ENCODE assay signal across 24 cellular contexts in genomic region chr15:71355268-71355667, GRCh38.
DNase-seq lines count a peak whose midpoint lies in the region; ATAC-seq, FAIRE-seq and TF ChIP-seq lines count a peak whose summit lies in the region.
"Had no signal": no experiment of that assay in that cellular context is flagged by ENCODE, and none has a peak within 500 bp of the region (broad histone marks: within the 10 kb centered on the region; RNA-seq: fewer than 3 reads in every experiment).

No MANE protein-coding gene starts in this region.

- intact Hi-C loops in left colon (cut with DNase I, micrococcal nuclease), result no loop called here

- ATAC-seq in left colon, result peak; percentile 42
- ATAC-seq in GM21529 (IDR thresholded peaks at IDR 0.05; ENCODE audit: unreplicated experiment), result no peak
- ATAC-seq in HG02759 (IDR thresholded peaks at IDR 0.05; ENCODE audit: unreplicated experiment), result no peak
- ATAC-seq: GM12878, HCT116 had no signal

- H3K27ac Mint-ChIP-seq in glutamatergic neuron (ENCODE audit: unreplicated experiment), result no peak overlapping the region
- H3K27ac Mint-ChIP-seq: CD4-positive, CD25-positive, alpha-beta regulatory T cell had no signal

- H2AFZ ChIP-seq in SK-N-SH (ENCODE audit: low read depth), result no peak overlapping the region

- no peaks in the 10 kb centered on the region for H3K36me3 Mint-ChIP-seq in glutamatergic neuron (ENCODE audit: unreplicated experiment)
- H3K36me3 Mint-ChIP-seq: CD4-positive, CD25-positive, alpha-beta regulatory T cell had no signal

- no peaks in the 10 kb centered on the region for H3K9me2 ChIP-seq in SK-N-SH

- no peaks in the 10 kb centered on the region for H3K4me1 Mint-ChIP-seq in glutamatergic neuron (ENCODE audit: low read depth, unreplicated experiment)

- WGBS in SK-N-SH (ENCODE audit: low lambda C conversion rate), result 96% methylated on average over 3 of the region's 3 CpGs

- H4K20me1 ChIP-seq in SK-N-SH (ENCODE audit: insufficient read depth), result no peaks in the 10 kb centered on the region

- no peak for TF ChIP-seq EP300 in SK-N-SH (IDR thresholded peaks at IDR 0.05; ENCODE audit: borderline replicate concordance in 1 of 2, low read depth in 1 of 2, low read length in 1 of 2)

- FAIRE-seq in HTR-8/SVneo (lab: Jason Lieb, UNC), result peak; percentile 68
- FAIRE-seq: GM12878, RCC 7860 had no signal

- no peak overlapping the region for H3K4me3 Mint-ChIP-seq in glutamatergic neuron (ENCODE audit: unreplicated experiment)
- H3K4me3 Mint-ChIP-seq: CD4-positive, CD25-positive, alpha-beta regulatory T cell had no signal

- H3K4me2 ChIP-seq in SK-N-SH, result no peak overlapping the region
- H3K4me2 ChIP-seq: KMS-11 had no signal

- no peak for DNase-seq in HTR-8/SVneo (ENCODE audit: insufficient read length, low spot score)
- DNase-seq in epithelial cell of esophagus (ENCODE audit: low read depth), result peak; percentile 95
- no peak for DNase-seq in left colon
- no peak for DNase-seq in SK-N-SH
- no peak for DNase-seq in glutamatergic neuron
- DNase-seq: CD4-positive, CD25-positive, alpha-beta regulatory T cell; COR-L47; DMS79 treated with DMSO at 0.1 percent for 48 hours; GOT3; NCI-H1694; NCI-H2081; NCI-H2171; NCI-H345; NCI-H524; OCI-M1; Right ventricle myocardium superior; SW 1271 had no signal

- H3K9ac ChIP-seq in SK-N-SH, result no peak overlapping the region
- H3K9ac ChIP-seq: KMS-11 had no signal

- no peaks in the 10 kb centered on the region for H3F3A ChIP-seq in SK-N-SH (replicated peaks; ENCODE audit: insufficient read depth)

- TF ChIP-seq RAD21 in SK-N-SH (IDR thresholded peaks at IDR 0.05; ENCODE audit: low read length), result no peak

- H3K4me1 ChIP-seq in SK-N-SH (ENCODE audit: control insufficient read depth in 1 of 2, insufficient read depth in 2 of 2, low read depth in 1 of 2, low read length in 1 of 2), result peaks cover 0 to 12% of the 10 kb centered on the region in 2 experiments; a peak in 1 of 4 replicates

- H3K79me2 ChIP-seq in SK-N-SH (ENCODE audit: insufficient read depth), result no peaks in the 10 kb centered on the region

- no peaks in the 10 kb centered on the region for H3K27me3 Mint-ChIP-seq in glutamatergic neuron (ENCODE audit: unreplicated experiment)

- H3K9me3 ChIP-seq in SK-N-SH, result no peaks in the 10 kb centered on the region

- H3K4me3 ChIP-seq in epithelial cell of esophagus (ENCODE audit: low read length), result no peak overlapping the region
- H3K4me3 ChIP-seq in SK-N-SH (ENCODE audit: low read depth in 2 of 2, low read length in 1 of 2), result no peak overlapping the region
- H3K4me3 ChIP-seq: GM12878 had no signal

- no peak overlapping the region for H3K27ac ChIP-seq in SK-N-SH (ENCODE audit: low read depth in 2 of 2, low read length in 1 of 2)
- H3K27ac ChIP-seq: HL-60, KMS-11 had no signal

- POLR2A ChIA-PET in SK-N-SH (lab: Yijun Ruan, JAX), result no interaction called here

- peaks cover 0 to 10% of the 10 kb centered on the region in 2 experiments for H3K36me3 ChIP-seq in SK-N-SH (replicated peaks in 1 of 2; ENCODE audit: control insufficient read depth in 1 of 2, insufficient read depth in 2 of 2, low read length in 1 of 2)

- H3K9me3 Mint-ChIP-seq in glutamatergic neuron (ENCODE audit: unreplicated experiment), result no peaks in the 10 kb centered on the region
- H3K9me3 Mint-ChIP-seq: CD4-positive, CD25-positive, alpha-beta regulatory T cell had no signal

- TF ChIP-seq CTCF in epithelial cell of esophagus (IDR thresholded peaks at IDR 0.05; ENCODE audit: insufficient read depth, low read depth, low read length, missing control alignments) (no peak), SK-N-SH (IDR thresholded peaks at IDR 0.05) (no peak), glutamatergic neuron (IDR thresholded peaks at IDR 0.05; ENCODE audit: partially characterized antibody, unreplicated experiment) (no peak)

- CTCF ChIA-PET in SK-N-SH (lab: Yijun Ruan, JAX), result no interaction called here

- no peaks in the 10 kb centered on the region for H3K27me3 ChIP-seq in SK-N-SH (ENCODE audit: insufficient read depth)

TF ChIP-seq in SK-N-SH, 30 proteins besides CTCF, POLR2A, EP300 and RAD21:
- no peak for TF ChIP-seq USF1 (IDR thresholded peaks at IDR 0.05; ENCODE audit: borderline replicate concordance, low read depth)
- TF ChIP-seq USF2 (IDR thresholded peaks at IDR 0.05; ENCODE audit: borderline replicate concordance, low read depth, low read length), result no peak
- TF ChIP-seq CHD2 (IDR thresholded peaks at IDR 0.05; ENCODE audit: low read length, partially characterized antibody), result no peak
- TF ChIP-seq NRF1 (IDR thresholded peaks at IDR 0.05; ENCODE audit: low read depth, low read length), result no peak
- TF ChIP-seq MEF2A (IDR thresholded peaks at IDR 0.05; ENCODE audit: borderline replicate concordance, low read depth), result no peak
- TF ChIP-seq MXI1 (IDR thresholded peaks at IDR 0.05; ENCODE audit: low read depth, low read length), result no peak
- no peak for TF ChIP-seq ZBTB33 (IDR thresholded peaks at IDR 0.05; ENCODE audit: borderline replicate concordance, low read depth)
- no peak for TF ChIP-seq RFX5 (IDR thresholded peaks at IDR 0.05; ENCODE audit: low read length)
- TF ChIP-seq POLR2AphosphoS5 (IDR thresholded peaks at IDR 0.05; ENCODE audit: low read depth, low read length), result no peak
- no peak for TF ChIP-seq PBX3 (IDR thresholded peaks at IDR 0.05)
- no peak for TF ChIP-seq YY1 (IDR thresholded peaks at IDR 0.05; ENCODE audit: low read depth)
- no peak for TF ChIP-seq FOSL2 (IDR thresholded peaks at IDR 0.05; ENCODE audit: borderline replicate concordance, low read depth)
- no peak for TF ChIP-seq IRF3 (IDR thresholded peaks at IDR 0.05; ENCODE audit: low read depth, low read length)
- TF ChIP-seq JUND (IDR thresholded peaks at IDR 0.05), result no peak
- no peak for TF ChIP-seq FOXJ3 (CRISPR knock-in tag; IDR thresholded peaks at IDR 0.05)
- no peak for TF ChIP-seq TEAD4 (IDR thresholded peaks at IDR 0.05; ENCODE audit: borderline replicate concordance, insufficient read depth)
